ENCODE assay signal across 1 cellular context in genomic region chr14:93099187-93099586, GRCh38.
TF ChIP-seq lines count a peak whose summit lies in the region.

No MANE protein-coding gene starts in this region.

TF ChIP-seq in IMR-90, 13 proteins besides CTCF, POLR2A, EP300 and RAD21:
- TF ChIP-seq ELK1 (IDR thresholded peaks at IDR 0.05; ENCODE audit: borderline replicate concordance, low read depth, low read length), result no peak
- no peak for TF ChIP-seq MAZ (IDR thresholded peaks at IDR 0.05; ENCODE audit: borderline replicate concordance, low read depth, low read length)
- TF ChIP-seq CHD1 (IDR thresholded peaks at IDR 0.05; ENCODE audit: low read depth, low read length), result no peak
- TF ChIP-seq RCOR1 (IDR thresholded peaks at IDR 0.05; ENCODE audit: insufficient replicate concordance, low read length), result no peak
